ENCODE assay signal across 16 cellular contexts in the genomic region with DNA sequence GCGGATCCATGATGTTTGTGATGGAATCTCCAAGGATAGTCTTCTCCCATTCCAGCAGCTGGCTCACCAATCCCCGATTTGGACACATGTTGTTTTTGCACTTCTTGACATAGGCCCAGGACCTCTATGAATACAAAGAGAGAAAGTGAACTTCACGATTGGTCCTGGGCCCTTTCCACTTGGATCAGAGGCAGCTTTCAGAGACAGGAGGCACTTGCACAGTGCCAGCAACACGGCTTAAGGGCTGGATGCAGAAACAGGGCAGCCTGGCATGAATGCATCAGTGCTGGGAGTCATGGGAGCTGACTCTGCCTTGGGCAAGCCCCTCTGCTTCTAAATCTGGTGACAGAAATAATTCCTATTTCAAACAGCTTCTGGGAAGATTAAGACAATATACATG. TPM values are rescaled to one million over a fixed set of nuclear protein-coding genes. Genes with fewer than 3 reads are reported as not detected.
DNase-seq lines count a peak whose midpoint lies in the region; ATAC-seq and TF ChIP-seq lines count a peak whose summit lies in the region.
"Had no signal": no experiment of that assay in that cellular context is flagged by ENCODE, and none has a peak within 500 bp of the region (broad histone marks: within the 10 kb centered on the region; RNA-seq: fewer than 3 reads in every experiment).

No MANE protein-coding gene starts in this region.

- H3K4me3 ChIP-seq in lower lobe of right lung: no peak overlapping the region
- H3K4me3 ChIP-seq in upper lobe of left lung: no peak overlapping the region
- H3K4me3 ChIP-seq in testis: no peak overlapping the region

- no peak overlapping the region for H3K4me3 Mint-ChIP-seq in activated naive CD4-positive, alpha-beta T cell treated with anti-CD3 and anti-CD28 coated beads, Interleukin-2, amount 10 ng/mL, durations not matched to agents 7 days and 5 days
- H3K4me3 Mint-ChIP-seq in T-helper 17 cell: no peak overlapping the region

- CTCF ChIA-PET in activated naive CD4-positive, alpha-beta T cell treated with anti-CD3 and anti-CD28 coated beads, Interleukin-2, amount 10 ng/mL, durations not matched to agents 7 days and 5 days (lab: Charles Lee): interaction anchor here (0.9 to 1.4 kb wide), 2 partner anchors 24 to 130 kb away, joined by 3 to 4 read pairs; no protein-coding TSS in a partner anchor

- H3K4me1 ChIP-seq in lower lobe of right lung (peaks cover 19% of the 10 kb centered on the region), upper lobe of left lung (peaks cover 12 to 21% (median 14%) of the 10 kb centered on the region in 4 donors), testis (peaks cover 24% of the 10 kb centered on the region)

- no peak overlapping the region for H3K27ac Mint-ChIP-seq in activated naive CD4-positive, alpha-beta T cell treated with anti-CD3 and anti-CD28 coated beads, Interleukin-2, amount 10 ng/mL, durations not matched to agents 7 days and 5 days
- peak overlapping the region; percentile 76 for H3K27ac Mint-ChIP-seq in T-helper 17 cell

- peaks cover 32% of the 10 kb centered on the region for H3K4me1 Mint-ChIP-seq in activated naive CD4-positive, alpha-beta T cell treated with anti-CD3 and anti-CD28 coated beads, Interleukin-2, amount 10 ng/mL, durations not matched to agents 7 days and 5 days
- peaks cover 26% of the 10 kb centered on the region for H3K4me1 Mint-ChIP-seq in T-helper 17 cell

- no peaks in the 10 kb centered on the region for H3K27me3 ChIP-seq in lower lobe of right lung (ENCODE audit: low read depth)
- H3K27me3 ChIP-seq in upper lobe of left lung: no peaks in the 10 kb centered on the region
- no peaks in the 10 kb centered on the region for H3K27me3 ChIP-seq in testis

- TF ChIP-seq EP300 in upper lobe of left lung (IDR thresholded peaks at IDR 0.05): no peak

- no peaks in the 10 kb centered on the region for H3K9me3 ChIP-seq in T-helper 17 cell (ENCODE audit: control insufficient read depth, low read length, poor library complexity, severe bottlenecking)
- no peaks in the 10 kb centered on the region for H3K9me3 ChIP-seq in lower lobe of right lung
- no peaks in the 10 kb centered on the region for H3K9me3 ChIP-seq in upper lobe of left lung
- no peaks in the 10 kb centered on the region for H3K9me3 ChIP-seq in testis

- 79 to 97% methylated on average over 4 of the region's 4 CpGs for WGBS in upper lobe of left lung, 2 donors
- 74 to 84% methylated on average over 4 of the region's 4 CpGs for WGBS in testis, 2 donors

- TF ChIP-seq CTCF in lower lobe of right lung (IDR thresholded peaks at IDR 0.05) (no peak), upper lobe of left lung (IDR thresholded peaks at IDR 0.05) (no peak), testis (IDR thresholded peaks at IDR 0.05) (no peak)

- peak; percentile 14 for DNase-seq in activated naive CD4-positive, alpha-beta T cell treated with anti-CD3 and anti-CD28 coated beads, Interleukin-2, amount 10 ng/mL, durations not matched to agents 7 days and 5 days
- no peak for DNase-seq in activated naive CD4-positive, alpha-beta T cell treated with Interleukin-2 at 50 U/mL for 16 hours
- DNase-seq in T-helper 17 cell (no peak), lower lobe of right lung (no peak), upper lobe of left lung (no peak), testis (no peak)
- DNase-seq: DMS153, EL, IMR-90, NCI-H1105, NCI-H1694, NCI-H510A treated with DMSO at 0.1 percent for 48 hours, SHP77 had no signal

- peaks cover 18% of the 10 kb centered on the region for H3K36me3 Mint-ChIP-seq in activated naive CD4-positive, alpha-beta T cell treated with anti-CD3 and anti-CD28 coated beads, Interleukin-2, amount 10 ng/mL, durations not matched to agents 7 days and 5 days
- peaks cover 6% of the 10 kb centered on the region for H3K36me3 Mint-ChIP-seq in T-helper 17 cell (ENCODE audit: low read depth)

- H3K27ac ChIP-seq in lower lobe of right lung (peak overlapping the region; percentile 25), upper lobe of left lung (peak overlapping the region; percentile 12 to 81 (median 50)), testis (no peak overlapping the region)
- H3K27ac ChIP-seq: 22Rv1 had no signal

- no peaks in the 10 kb centered on the region for H3K9me3 Mint-ChIP-seq in activated naive CD4-positive, alpha-beta T cell treated with anti-CD3 and anti-CD28 coated beads, Interleukin-2, amount 10 ng/mL, durations not matched to agents 7 days and 5 days

- TF ChIP-seq POLR2A in upper lobe of left lung (IDR thresholded peaks at IDR 0.05) (no peak), testis (IDR thresholded peaks at IDR 0.05) (no peak)

- ATAC-seq in T-helper 17 cell (no peak), lower lobe of right lung (no peak), upper lobe of left lung (ENCODE audit: low FRiP score in 2 of 2) (no peak), GM21447 (IDR thresholded peaks at IDR 0.05; ENCODE audit: unreplicated experiment) (no peak), HG02885 (IDR thresholded peaks at IDR 0.05; ENCODE audit: poor library complexity, unreplicated experiment) (no peak)

- H3K36me3 ChIP-seq in lower lobe of right lung: peaks cover 14% of the 10 kb centered on the region
- H3K36me3 ChIP-seq in upper lobe of left lung: peaks cover 0 to 6% (median 2%) of the 10 kb centered on the region in 4 donors
- no peaks in the 10 kb centered on the region for H3K36me3 ChIP-seq in testis (ENCODE audit: low read depth, missing control alignments)

- intact Hi-C loops in lower lobe of right lung (cut with DNase I) (no loop called here), testis (cut with DNase I; ENCODE audit: low total_unique reads) (no loop called here)

- H3K27me3 Mint-ChIP-seq in activated naive CD4-positive, alpha-beta T cell treated with anti-CD3 and anti-CD28 coated beads, Interleukin-2, amount 10 ng/mL, durations not matched to agents 7 days and 5 days: peaks cover 10% of the 10 kb centered on the region
- no peaks in the 10 kb centered on the region for H3K27me3 Mint-ChIP-seq in T-helper 17 cell

RNA-seq across cellular contexts. Expression of gene TMEM120A, which starts 2.1 kb away (rescaled TPM):
- total RNA-seq in T-helper 17 cell (10 to 100 TPM; 21.7 to 27.0 TPM), lower lobe of right lung (42.7 TPM), upper lobe of left lung (10 to 100 TPM; 27.5 to 75.4 (median 43.1) TPM), testis (100 to 1,000 TPM in 1 of 2 donors, 10 to 100 TPM in 1; 85.9 to 150 TPM)
- 270 TPM for polyA plus RNA-seq in testis (ENCODE audit: insufficient read depth, low read depth, low replicate concordance)

RNA-seq across cellular contexts. Expression of gene STYXL1, which starts 51.3 kb away (rescaled TPM):
- total RNA-seq in T-helper 17 cell (10 to 100 TPM in 1 of 2 donors, 1 to 10 TPM in 1; 9.0 to 16.5 TPM), lower lobe of right lung (25.6 TPM), upper lobe of left lung (10 to 100 TPM; 11.1 to 71.2 (median 23.5) TPM), testis (10 to 100 TPM; 47.0 to 48.3 TPM)
- 122 TPM for polyA plus RNA-seq in testis (ENCODE audit: insufficient read depth, low read depth, low replicate concordance)

RNA-seq across cellular contexts. Expression of gene MDH2, which starts 51.4 kb away (rescaled TPM):
- 10 to 100 TPM; 73.6 to 77.0 TPM for total RNA-seq in T-helper 17 cell
- 107 TPM for total RNA-seq in lower lobe of right lung
- total RNA-seq in upper lobe of left lung: 100 to 1,000 TPM in 3 of 6 donors, 10 to 100 TPM in 3; 52.4 to 131 (median 111) TPM
- total RNA-seq in testis: 100 to 1,000 TPM in 1 of 2 donors, 10 to 100 TPM in 1; 93.3 to 102 TPM
- polyA plus RNA-seq in testis (ENCODE audit: insufficient read depth, low read depth, low replicate concordance): 154 TPM

Comparison
In these comparisons a context has a peak if more than half of its experiments do, and no peak if none do; other contexts are left out.
1. H3K27ac ChIP-seq: peak in lower lobe of right lung (single experiment) and upper lobe of left lung (4 of 4); none in testis (0 of 2).